Comparison of ENCODE assay signal across 1 cellular context in genomic region chr3:131361464-131362421, GRCh38.
TF ChIP-seq lines count a peak whose summit lies in the region.

No MANE protein-coding gene starts in this region.

TF ChIP-seq in WTC11, 78 proteins besides CTCF, POLR2A, EP300 and RAD21 (continued from another document and continues in another):
- TF ChIP-seq ATF1 (CRISPR knock-in tag; IDR thresholded peaks at IDR 0.05), result peak; percentile 70; the same call in 1 of the 2 replicates
- no peak for TF ChIP-seq PRRX2 (CRISPR knock-in tag; IDR thresholded peaks at IDR 0.05)
- TF ChIP-seq, protein P1, sequence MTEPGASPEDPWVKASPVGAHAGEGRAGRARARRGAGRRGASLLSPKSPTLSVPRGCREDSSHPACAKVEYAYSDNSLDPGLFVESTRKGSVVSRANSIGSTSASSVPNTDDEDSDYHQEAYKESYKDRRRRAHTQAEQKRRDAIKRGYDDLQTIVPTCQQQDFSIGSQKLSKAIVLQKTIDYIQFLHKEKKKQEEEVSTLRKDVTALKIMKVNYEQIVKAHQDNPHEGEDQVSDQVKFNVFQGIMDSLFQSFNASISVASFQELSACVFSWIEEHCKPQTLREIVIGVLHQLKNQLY (CRISPR knock-in tag; IDR thresholded peaks at IDR 0.05), result peak; percentile 77; the same call in 1 of the 2 replicates
- peak; percentile 88; the same call in 1 of the 2 replicates for TF ChIP-seq FOXP1 (CRISPR knock-in tag; IDR thresholded peaks at IDR 0.05; ENCODE audit: borderline replicate concordance)
- no peak for TF ChIP-seq STAT6 (CRISPR knock-in tag; conservative IDR thresholded peaks at IDR 0.05; ENCODE audit: low read depth)
- no peak for TF ChIP-seq HMGA2 (CRISPR knock-in tag; IDR thresholded peaks at IDR 0.05)
- TF ChIP-seq ETV6 (CRISPR knock-in tag; IDR thresholded peaks at IDR 0.05), result peak; percentile 87
- TF ChIP-seq USF1 (CRISPR knock-in tag; IDR thresholded peaks at IDR 0.05), result peak; percentile 32
- TF ChIP-seq ZNF232 (CRISPR knock-in tag; IDR thresholded peaks at IDR 0.05), result peak; percentile 90; the same call in 1 of the 2 replicates
- 0 out of 2 replicates have a peak, but pooled peaks have one; percentile 60 for TF ChIP-seq CREB1 (CRISPR knock-in tag; IDR thresholded peaks at IDR 0.05)
- peak; percentile 89 for TF ChIP-seq ZBTB21 (CRISPR knock-in tag; IDR thresholded peaks at IDR 0.05; ENCODE audit: borderline replicate concordance)
- TF ChIP-seq SOX15 (CRISPR knock-in tag; IDR thresholded peaks at IDR 0.05), result no peak
- no peak for TF ChIP-seq ZNF532 (CRISPR knock-in tag; IDR thresholded peaks at IDR 0.05; ENCODE audit: borderline replicate concordance)
- TF ChIP-seq RORB (CRISPR knock-in tag; IDR thresholded peaks at IDR 0.05), result no peak
- TF ChIP-seq ESRRA (CRISPR knock-in tag; IDR thresholded peaks at IDR 0.05; ENCODE audit: borderline replicate concordance), result no peak
- no peak; the same call in 1 of the 2 replicates for TF ChIP-seq ARID4B (CRISPR knock-in tag; IDR thresholded peaks at IDR 0.05; ENCODE audit: borderline replicate concordance)
- TF ChIP-seq CREM (CRISPR knock-in tag; IDR thresholded peaks at IDR 0.05), result peak; percentile 86
- TF ChIP-seq SMAD4 (CRISPR knock-in tag; IDR thresholded peaks at IDR 0.05), result 0 out of 2 replicates have a peak, but pooled peaks have one; percentile 45
- peak; percentile 82 for TF ChIP-seq HMGXB4 (CRISPR knock-in tag; IDR thresholded peaks at IDR 0.05)
- TF ChIP-seq ZNF219 (CRISPR knock-in tag; IDR thresholded peaks at IDR 0.05; ENCODE audit: borderline replicate concordance), result no peak; the same call in 1 of the 2 replicates
- TF ChIP-seq ZNF671 (CRISPR knock-in tag; IDR thresholded peaks at IDR 0.05), result no peak
- TF ChIP-seq JUN (CRISPR knock-in tag; IDR thresholded peaks at IDR 0.05), result no peak
- TF ChIP-seq CDX4 (CRISPR knock-in tag; IDR thresholded peaks at IDR 0.05; ENCODE audit: borderline replicate concordance), result no peak
- peak; percentile 61; the same call in 1 of the 2 replicates for TF ChIP-seq FOXK1 (CRISPR knock-in tag; IDR thresholded peaks at IDR 0.05)
- TF ChIP-seq, protein P2, sequence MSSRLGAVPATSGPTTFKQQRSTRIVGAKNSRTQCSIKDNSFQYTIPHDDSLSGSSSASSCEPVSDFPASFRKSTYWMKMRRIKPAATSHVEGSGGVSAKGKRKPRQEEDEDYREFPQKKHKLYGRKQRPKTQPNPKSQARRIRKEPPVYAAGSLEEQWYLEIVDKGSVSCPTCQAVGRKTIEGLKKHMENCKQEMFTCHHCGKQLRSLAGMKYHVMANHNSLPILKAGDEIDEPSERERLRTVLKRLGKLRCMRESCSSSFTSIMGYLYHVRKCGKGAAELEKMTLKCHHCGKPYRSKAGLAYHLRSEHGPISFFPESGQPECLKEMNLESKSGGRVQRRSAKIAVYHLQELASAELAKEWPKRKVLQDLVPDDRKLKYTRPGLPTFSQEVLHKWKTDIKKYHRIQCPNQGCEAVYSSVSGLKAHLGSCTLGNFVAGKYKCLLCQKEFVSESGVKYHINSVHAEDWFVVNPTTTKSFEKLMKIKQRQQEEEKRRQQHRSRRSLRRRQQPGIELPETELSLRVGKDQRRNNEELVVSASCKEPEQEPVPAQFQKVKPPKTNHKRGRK (CRISPR knock-in tag; IDR thresholded peaks at IDR 0.05; ENCODE audit: borderline replicate concordance), result no peak
- no peak for TF ChIP-seq JAZF1 (CRISPR knock-in tag; IDR thresholded peaks at IDR 0.05)
- TF ChIP-seq, protein P3, sequence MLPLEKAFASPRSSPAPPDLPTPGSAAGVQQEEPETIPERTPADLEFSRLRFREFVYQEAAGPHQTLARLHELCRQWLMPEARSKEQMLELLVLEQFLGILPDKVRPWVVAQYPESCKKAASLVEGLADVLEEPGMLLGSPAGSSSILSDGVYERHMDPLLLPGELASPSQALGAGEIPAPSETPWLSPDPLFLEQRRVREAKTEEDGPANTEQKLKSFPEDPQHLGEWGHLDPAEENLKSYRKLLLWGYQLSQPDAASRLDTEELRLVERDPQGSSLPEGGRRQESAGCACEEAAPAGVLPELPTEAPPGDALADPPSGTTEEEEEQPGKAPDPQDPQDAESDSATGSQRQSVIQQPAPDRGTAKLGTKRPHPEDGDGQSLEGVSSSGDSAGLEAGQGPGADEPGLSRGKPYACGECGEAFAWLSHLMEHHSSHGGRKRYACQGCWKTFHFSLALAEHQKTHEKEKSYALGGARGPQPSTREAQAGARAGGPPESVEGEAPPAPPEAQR (CRISPR knock-in tag; IDR thresholded peaks at IDR 0.05), result no peak
- no peak for TF ChIP-seq MXD4 (CRISPR knock-in tag; IDR thresholded peaks at IDR 0.05; ENCODE audit: borderline replicate concordance)
- TF ChIP-seq, protein P4, sequence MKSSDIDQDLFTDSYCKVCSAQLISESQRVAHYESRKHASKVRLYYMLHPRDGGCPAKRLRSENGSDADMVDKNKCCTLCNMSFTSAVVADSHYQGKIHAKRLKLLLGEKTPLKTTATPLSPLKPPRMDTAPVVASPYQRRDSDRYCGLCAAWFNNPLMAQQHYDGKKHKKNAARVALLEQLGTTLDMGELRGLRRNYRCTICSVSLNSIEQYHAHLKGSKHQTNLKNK (CRISPR knock-in tag; IDR thresholded peaks at IDR 0.05), result no peak
- TF ChIP-seq IRF1 (CRISPR knock-in tag; IDR thresholded peaks at IDR 0.05), result 0 out of 2 replicates have a peak, but pooled peaks have one; percentile 66
- TF ChIP-seq SMAD3 (CRISPR knock-in tag; IDR thresholded peaks at IDR 0.05; ENCODE audit: borderline replicate concordance), result peak; percentile 96; the same call in 1 of the 2 replicates
- TF ChIP-seq, protein P5, sequence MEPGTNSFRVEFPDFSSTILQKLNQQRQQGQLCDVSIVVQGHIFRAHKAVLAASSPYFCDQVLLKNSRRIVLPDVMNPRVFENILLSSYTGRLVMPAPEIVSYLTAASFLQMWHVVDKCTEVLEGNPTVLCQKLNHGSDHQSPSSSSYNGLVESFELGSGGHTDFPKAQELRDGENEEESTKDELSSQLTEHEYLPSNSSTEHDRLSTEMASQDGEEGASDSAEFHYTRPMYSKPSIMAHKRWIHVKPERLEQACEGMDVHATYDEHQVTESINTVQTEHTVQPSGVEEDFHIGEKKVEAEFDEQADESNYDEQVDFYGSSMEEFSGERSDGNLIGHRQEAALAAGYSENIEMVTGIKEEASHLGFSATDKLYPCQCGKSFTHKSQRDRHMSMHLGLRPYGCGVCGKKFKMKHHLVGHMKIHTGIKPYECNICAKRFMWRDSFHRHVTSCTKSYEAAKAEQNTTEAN (CRISPR knock-in tag; IDR thresholded peaks at IDR 0.05), result peak; percentile 65; the same call in 1 of the 2 replicates
- TF ChIP-seq ELF4 (CRISPR knock-in tag; IDR thresholded peaks at IDR 0.05; ENCODE audit: low read depth), result 0 out of 2 replicates have a peak, but pooled peaks have one; percentile 85
